Comparison of ENCODE assay signal across 11 cellular contexts in the genomic region with DNA sequence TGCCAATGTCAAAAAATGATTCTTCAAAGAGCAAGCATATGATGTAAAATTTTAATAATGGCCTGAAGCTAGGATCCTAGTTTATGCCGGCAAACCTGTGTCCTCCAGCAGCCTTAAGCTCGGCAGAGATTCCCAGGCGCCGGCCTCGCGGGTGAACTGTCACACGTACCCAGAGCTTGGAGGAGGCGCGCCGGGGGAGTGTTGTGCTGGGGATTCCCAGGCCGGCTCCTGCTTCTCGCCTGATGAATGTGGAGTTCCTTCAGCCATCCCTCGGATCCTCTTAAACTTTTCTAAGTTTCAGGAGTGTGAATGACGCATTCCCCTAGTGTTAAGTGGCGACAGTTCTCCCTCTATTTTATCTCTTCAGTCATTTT. TPM values are rescaled to one million over a fixed set of nuclear protein-coding genes. Genes with fewer than 3 reads are reported as not detected.
DNase-seq lines count a peak whose midpoint lies in the region; ATAC-seq and TF ChIP-seq lines count a peak whose summit lies in the region.
"Had no signal": no experiment of that assay in that cellular context is flagged by ENCODE, and none has a peak within 500 bp of the region (broad histone marks: within the 10 kb centered on the region; RNA-seq: fewer than 3 reads in every experiment).

No MANE protein-coding gene starts in this region.

- H3K9me3 Mint-ChIP-seq in activated B cell treated with CpG ODN at 0.5 μM for 24 hours (no peaks in the 10 kb centered on the region), immature natural killer cell (no peaks in the 10 kb centered on the region)
- no peaks in the 10 kb centered on the region for H3K9me3 Mint-ChIP-seq in stimulated activated naive B cell treated with anti-CD40 and anti-IgM and Interleukin-4, amounts not matched to agents 10 μg/mL and 1 μg/mL and 100 μg/mL, for 72 hours

- H3K4me3 Mint-ChIP-seq in activated B cell treated with CpG ODN at 0.5 μM for 24 hours (peak overlapping the region; percentile 66), immature natural killer cell (peak overlapping the region in 4 of 5 donors; percentile 33 to 74 (median 64))
- peak overlapping the region; percentile 71 to 72 for H3K4me3 Mint-ChIP-seq in stimulated activated naive B cell treated with anti-CD40 and anti-IgM and Interleukin-4, amounts not matched to agents 10 μg/mL and 1 μg/mL and 100 μg/mL, for 72 hours

- ATAC-seq in left cardiac atrium (peak in 1 of 2 donors; percentile 21), activated B cell treated with CpG ODN at 0.5 μM for 24 hours (ENCODE audit: low read depth) (no peak), mucosa of descending colon (no peak)
- no peak for ATAC-seq in stimulated activated naive B cell treated with anti-CD40 and anti-IgM and Interleukin-4, amounts not matched to agents 10 μg/mL and 1 μg/mL and 100 μg/mL, for 72 hours (replicated peaks)

- no peaks in the 10 kb centered on the region for H3K36me3 ChIP-seq in mucosa of descending colon (ENCODE audit: low read depth)

- H3K4me1 ChIP-seq in mucosa of descending colon (ENCODE audit: low read depth) = peaks cover 5% of the 10 kb centered on the region

- CTCF ChIA-PET in activated B cell treated with CpG ODN at 0.5 μM for 24 hours (lab: Charles Lee) = interaction anchor here (0.6 to 2.0 kb wide), 3 partner anchors 19 to 289 kb away, joined by 3 to 5 read pairs (median 3); a partner anchor contains a TSS

- intact Hi-C loops in left cardiac atrium (cut with DNase I) (loop anchor here in 1 of 2 donors (2.0 kb wide), 1 partner anchor 15 kb away; no protein-coding TSS in a partner anchor), cardiac septum (cut with DNase I) (no loop called here), activated B cell treated with CpG ODN at 0.5 μM for 24 hours (cut with micrococcal nuclease) (loop anchor here (5.0 kb wide), 1 partner anchor 940 kb away; no protein-coding TSS in a partner anchor), mucosa of descending colon (cut with DNase I, micrococcal nuclease) (no loop called here)

- DNase-seq in left cardiac atrium (peak; percentile 48), cardiac septum (ENCODE audit: low spot score) (no peak), activated B cell treated with CpG ODN at 0.5 μM for 24 hours (no peak), immature natural killer cell (no peak), putamen (ENCODE audit: low spot score) (no peak), mucosa of descending colon (no peak), activated gamma-delta T cell treated with Interleukin-2 at 50 U/mL for 16 hours (no peak)
- DNase-seq in stimulated activated naive B cell treated with anti-CD40 and anti-IgM and Interleukin-4, amounts not matched to agents 10 μg/mL and 1 μg/mL and 100 μg/mL, for 72 hours = no peak
- DNase-seq: NCI-H1436 treated with DMSO at 0.1 percent for 48 hours, small intestine had no signal

- no peak overlapping the region for H3K27ac Mint-ChIP-seq in activated B cell treated with CpG ODN at 0.5 μM for 24 hours
- H3K27ac Mint-ChIP-seq in immature natural killer cell = no peak overlapping the region
- H3K27ac Mint-ChIP-seq in stimulated activated naive B cell treated with anti-CD40 and anti-IgM and Interleukin-4, amounts not matched to agents 10 μg/mL and 1 μg/mL and 100 μg/mL, for 72 hours = peak overlapping the region; percentile 86

- H3K4me3 ChIP-seq in mucosa of descending colon = no peak overlapping the region

- H3K36me3 Mint-ChIP-seq in activated B cell treated with CpG ODN at 0.5 μM for 24 hours (ENCODE audit: low read depth) (no peaks in the 10 kb centered on the region), immature natural killer cell (peaks cover 0 to 3% (median 0%) of the 10 kb centered on the region in 3 donors)
- peaks cover 2 to 6% of the 10 kb centered on the region in 2 donors for H3K36me3 Mint-ChIP-seq in stimulated activated naive B cell treated with anti-CD40 and anti-IgM and Interleukin-4, amounts not matched to agents 10 μg/mL and 1 μg/mL and 100 μg/mL, for 72 hours

- H3K27me3 Mint-ChIP-seq in activated B cell treated with CpG ODN at 0.5 μM for 24 hours (peaks cover 31% of the 10 kb centered on the region), immature natural killer cell (ENCODE audit: low read depth in 3 of 3) (peaks cover 16 to 32% (median 27%) of the 10 kb centered on the region in 3 donors)
- peaks cover 36 to 62% of the 10 kb centered on the region in 2 donors for H3K27me3 Mint-ChIP-seq in stimulated activated naive B cell treated with anti-CD40 and anti-IgM and Interleukin-4, amounts not matched to agents 10 μg/mL and 1 μg/mL and 100 μg/mL, for 72 hours

- TF ChIP-seq CTCF in activated B cell treated with CpG ODN at 0.5 μM for 24 hours (IDR thresholded peaks at IDR 0.05) (no peak), mucosa of descending colon (IDR thresholded peaks at IDR 0.05) (no peak)

- POLR2A ChIA-PET in activated B cell treated with CpG ODN at 0.5 μM for 24 hours (lab: Charles Lee) = interaction anchor here (0.7 to 1.2 kb wide), 4 partner anchors 19 to 288 kb away, joined by 3 to 6 read pairs (median 4); a partner anchor contains a TSS

- no peaks in the 10 kb centered on the region for H3K9me3 ChIP-seq in mucosa of descending colon
- H3K9me3 ChIP-seq: SK-N-SH had no signal

- H3K4me1 Mint-ChIP-seq in activated B cell treated with CpG ODN at 0.5 μM for 24 hours = peaks cover 31% of the 10 kb centered on the region
- peaks cover 7 to 13% of the 10 kb centered on the region in 2 donors for H3K4me1 Mint-ChIP-seq in immature natural killer cell
- peaks cover 18 to 37% of the 10 kb centered on the region in 2 donors for H3K4me1 Mint-ChIP-seq in stimulated activated naive B cell treated with anti-CD40 and anti-IgM and Interleukin-4, amounts not matched to agents 10 μg/mL and 1 μg/mL and 100 μg/mL, for 72 hours

RNA-seq across cellular contexts. Expression of a gene that starts 19.1 kb away (rescaled TPM):
- total RNA-seq in left cardiac atrium (100 to 1,000 TPM in 1 of 2 donors, 10 to 100 TPM in 1; 99.9 to 167 TPM), cardiac septum (11.5 TPM), activated B cell treated with CpG ODN at 0.5 μM for 24 hours (1.0 and 1.1 TPM in 2 replicates), mucosa of descending colon (10 to 100 TPM in 1 of 3 donors, 1 to 10 TPM in 2; 3.7 to 61.8 (median 4.0) TPM)
- not detected for polyA plus RNA-seq in immature natural killer cell

RNA-seq across cellular contexts. Expression of a gene that starts 36.7 kb away (rescaled TPM):
- total RNA-seq in left cardiac atrium = 1 to 10 TPM; 6.3 TPM
- 2.0 TPM for total RNA-seq in cardiac septum
- 31.0 and 34.2 TPM in 2 replicates for total RNA-seq in activated B cell treated with CpG ODN at 0.5 μM for 24 hours
- 10 to 100 TPM; 26.7 to 90.9 (median 28.9) TPM for polyA plus RNA-seq in immature natural killer cell
- total RNA-seq in mucosa of descending colon = 10 to 100 TPM in 1 of 3 donors, 1 to 10 TPM in 2; 2.7 to 10.4 (median 6.8) TPM
- polyA plus RNA-seq: SK-N-SH had no signal
